8 cellular contexts compared by ENCODE assay signal in genomic region chr19:56637976-56638555, GRCh38. TPM values are rescaled to one million over a fixed set of nuclear protein-coding genes. Genes with fewer than 3 reads are reported as not detected.
DNase-seq lines count a peak whose midpoint lies in the region; ATAC-seq and TF ChIP-seq lines count a peak whose summit lies in the region.

No MANE protein-coding gene starts in this region.

- no peaks in the 10 kb centered on the region for H3K79me1 ChIP-seq in neuronal stem cell (ENCODE audit: low read depth, low read length)

- no peak overlapping the region for H3K18ac ChIP-seq in neuronal stem cell (ENCODE audit: low read length)

- no peak overlapping the region for H3K27ac Mint-ChIP-seq in activated CD4-positive, alpha-beta T cell treated with anti-CD3 and anti-CD28 coated beads, Interleukin-2, amount 10 ng/mL, durations not matched to agents 24 days and 14 days

- no peak overlapping the region for H3K4me2 ChIP-seq in neuronal stem cell (ENCODE audit: insufficient read depth, low read length, poor library complexity, severe bottlenecking)

- no peak overlapping the region for H2AK5ac ChIP-seq in neuronal stem cell (ENCODE audit: low read depth, low read length)

- no peak overlapping the region for H2BK5ac ChIP-seq in neuronal stem cell (ENCODE audit: low read length)

- TF ChIP-seq CTCF in AG04450 (IDR thresholded peaks at IDR 0.05; ENCODE audit: low read depth, low read length): no peak

- peaks cover 20% of the 10 kb centered on the region for H3K9me3 Mint-ChIP-seq in activated CD4-positive, alpha-beta T cell treated with anti-CD3 and anti-CD28 coated beads, Interleukin-2, amount 10 ng/mL, durations not matched to agents 24 days and 14 days

- H2AFZ ChIP-seq in neuronal stem cell (ENCODE audit: low read length): no peak overlapping the region

- no peak overlapping the region for H3K14ac ChIP-seq in neuronal stem cell (ENCODE audit: low read length)

- no peak overlapping the region for H3K4me3 ChIP-seq in AG04450 (ENCODE audit: low read depth, low read length)
- no peak overlapping the region for H3K4me3 ChIP-seq in neuronal stem cell (ENCODE audit: low read length in 2 of 2)

- no peaks in the 10 kb centered on the region for H3K27me3 ChIP-seq in AG04450 (ENCODE audit: control insufficient read depth, insufficient read depth, low read length)
- peaks cover 0 to 3% (median 0%) of the 10 kb centered on the region in 3 experiments for H3K27me3 ChIP-seq in neuronal stem cell (ENCODE audit: control insufficient read depth in 3 of 3, insufficient read depth in 3 of 3, low read depth in 1 of 3, low read length in 3 of 3)

- peaks cover 58% of the 10 kb centered on the region for H3K9me3 ChIP-seq in AG04450 (ENCODE audit: control insufficient read depth, insufficient read depth, low read length)
- H3K9me3 ChIP-seq in neuronal stem cell (replicated peaks in 1 of 2; ENCODE audit: control insufficient read depth in 2 of 2, insufficient read depth in 1 of 2, low read depth in 1 of 2, low read length in 2 of 2): peaks cover 10 to 14% of the 10 kb centered on the region in 2 donors

- POLR2A ChIA-PET in AG04450 (lab: Yijun Ruan, JAX): interaction anchor here (0.5 kb wide), 1 partner anchor 995 kb away, joined by 4 read pairs; the partner anchor contains the start of gene ZNF211

- no peak overlapping the region for H4K8ac ChIP-seq in neuronal stem cell (ENCODE audit: low read depth, low read length)

- H3K9ac ChIP-seq in neuronal stem cell (ENCODE audit: low read depth, low read length, poor library complexity): no peak overlapping the region

- no peaks in the 10 kb centered on the region for H3K4me1 ChIP-seq in neuronal stem cell (ENCODE audit: control insufficient read depth in 2 of 2, insufficient read depth in 1 of 2, low read depth in 1 of 2, low read length in 2 of 2)

- H4K91ac ChIP-seq in neuronal stem cell (ENCODE audit: low read depth, low read length, poor library complexity): no peak overlapping the region

- CTCF ChIA-PET in AG04450 (lab: Charles Lee): no interaction called here

- no peak overlapping the region for H2BK120ac ChIP-seq in neuronal stem cell (ENCODE audit: low read depth, low read length)

- H3K23ac ChIP-seq in neuronal stem cell (ENCODE audit: low read depth, low read length, poor library complexity): no peak overlapping the region

- intact Hi-C loops in activated CD4-positive, alpha-beta T cell treated with anti-CD3 and anti-CD28 coated beads, Interleukin-2, amount 10 ng/mL, durations not matched to agents 24 days and 14 days (cut with micrococcal nuclease): no loop called here

- peak; percentile 21 for DNase-seq in AG04450 (ENCODE audit: low read depth, low spot score)
- DNase-seq in HT-29 (ENCODE audit: low spot score): peak; percentile 69
- peak; percentile 82 for DNase-seq in activated CD4-positive, alpha-beta T cell treated with anti-CD3 and anti-CD28 coated beads, Interleukin-2, amount 10 ng/mL, durations not matched to agents 24 days and 14 days
- peak; percentile 9 for DNase-seq in foreskin melanocyte
- peak; percentile 90 for DNase-seq in neuronal stem cell (ENCODE audit: low spot score)
- DNase-seq in SKM-1 (lab: John Stamatoyannopoulos, UW; ENCODE audit: unreplicated experiment): no peak
- no peak for DNase-seq in NCI-H1105 (lab: John Stamatoyannopoulos, UW)

- H3K36me3 Mint-ChIP-seq in activated CD4-positive, alpha-beta T cell treated with anti-CD3 and anti-CD28 coated beads, Interleukin-2, amount 10 ng/mL, durations not matched to agents 24 days and 14 days (ENCODE audit: low read depth): peaks cover 3% of the 10 kb centered on the region

- H2BK15ac ChIP-seq in neuronal stem cell (ENCODE audit: low read length): no peak overlapping the region

- H3K4ac ChIP-seq in neuronal stem cell (ENCODE audit: low read length): no peak overlapping the region

- H3K4me1 Mint-ChIP-seq in activated CD4-positive, alpha-beta T cell treated with anti-CD3 and anti-CD28 coated beads, Interleukin-2, amount 10 ng/mL, durations not matched to agents 24 days and 14 days: no peaks in the 10 kb centered on the region

- H3K27me3 Mint-ChIP-seq in activated CD4-positive, alpha-beta T cell treated with anti-CD3 and anti-CD28 coated beads, Interleukin-2, amount 10 ng/mL, durations not matched to agents 24 days and 14 days: no peaks in the 10 kb centered on the region

- H3K4me3 Mint-ChIP-seq in activated CD4-positive, alpha-beta T cell treated with anti-CD3 and anti-CD28 coated beads, Interleukin-2, amount 10 ng/mL, durations not matched to agents 24 days and 14 days: no peak overlapping the region

- H3K27ac ChIP-seq in AG04450 (ENCODE audit: low read depth, low read length): no peak overlapping the region
- H3K27ac ChIP-seq in neuronal stem cell (replicated peaks; ENCODE audit: low read length): no peak overlapping the region

- no peak overlapping the region for H2BK12ac ChIP-seq in neuronal stem cell (ENCODE audit: low read length)

- no CpG with 5 or more reads among the region's 21 CpGs for WGBS in neuronal stem cell (ENCODE audit: extremely low coverage in 2 of 2, insufficient read length in 2 of 2, insufficient replicate concordance in 1 of 2), 2 donors

- ATAC-seq in GM19452 (IDR thresholded peaks at IDR 0.05; ENCODE audit: unreplicated experiment): no peak

- no peaks in the 10 kb centered on the region for H3K36me3 ChIP-seq in neuronal stem cell (replicated peaks in 1 of 2; ENCODE audit: control insufficient read depth in 2 of 2, insufficient read depth in 2 of 2, low read length in 2 of 2)

RNA-seq across cellular contexts. Expression of gene SMIM17, which starts 4.9 kb away (rescaled TPM):
- 0.17 and 0.20 TPM in 2 replicates for polyA plus RNA-seq in AG04450 (2011; rRNA removed)
- polyA minus RNA-seq in AG04450 (2011; rRNA and poly(A)+ RNA removed): not detected in 2 replicates
- total RNA-seq in HT-29 (2014; rRNA removed; shearing (Covaris generic)): not detected in 2 replicates
- 0.19 TPM in 1 of 2 replicates, not detected in the other for total RNA-seq in activated CD4-positive, alpha-beta T cell treated with anti-CD3 and anti-CD28 coated beads, Interleukin-2, amount 10 ng/mL, durations not matched to agents 24 days and 14 days
- 0.81 TPM for polyA plus RNA-seq in neuronal stem cell (2013, experiment 1 of 2)
- polyA plus RNA-seq in neuronal stem cell (2013, experiment 2 of 2): 0.90 TPM

RNA-seq across cellular contexts. Expression of gene ZNF835, which starts 33.5 kb away (rescaled TPM):
- polyA plus RNA-seq in AG04450 (2011; rRNA removed): not detected in 2 replicates
- polyA minus RNA-seq in AG04450 (2011; rRNA and poly(A)+ RNA removed): not detected in 2 replicates
- not detected in 2 replicates for total RNA-seq in HT-29 (2014; rRNA removed; shearing (Covaris generic))
- total RNA-seq in activated CD4-positive, alpha-beta T cell treated with anti-CD3 and anti-CD28 coated beads, Interleukin-2, amount 10 ng/mL, durations not matched to agents 24 days and 14 days: 0.40 and 0.43 TPM in 2 replicates
- 4.6 TPM for polyA plus RNA-seq in neuronal stem cell (2013, experiment 1 of 2)
- 4.0 TPM for polyA plus RNA-seq in neuronal stem cell (2013, experiment 2 of 2)

RNA-seq across cellular contexts. Expression of gene ZNF71, which starts 43.0 kb away (rescaled TPM):
- polyA plus RNA-seq in AG04450 (2011; rRNA removed): 4.7 and 6.4 TPM in 2 replicates
- 6.8 and 8.3 TPM in 2 replicates for polyA minus RNA-seq in AG04450 (2011; rRNA and poly(A)+ RNA removed)
- not detected in 2 replicates for total RNA-seq in HT-29 (2014; rRNA removed; shearing (Covaris generic))
- total RNA-seq in activated CD4-positive, alpha-beta T cell treated with anti-CD3 and anti-CD28 coated beads, Interleukin-2, amount 10 ng/mL, durations not matched to agents 24 days and 14 days: 4.2 and 5.2 TPM in 2 replicates
- polyA plus RNA-seq in neuronal stem cell (2013, experiment 1 of 2): 12.7 TPM
- 12.8 TPM for polyA plus RNA-seq in neuronal stem cell (2013, experiment 2 of 2)

Comparison
In these comparisons a context has a peak if more than half of its experiments do, and no peak if none do; other contexts are left out.
1. DNase-seq: peak in AG04450 (single experiment), HT-29 (single experiment), activated CD4-positive, alpha-beta T cell treated with anti-CD3 and anti-CD28 coated beads, Interleukin-2, amount 10 ng/mL, durations not matched to agents 24 days and 14 days (single experiment), foreskin melanocyte (single experiment) and neuronal stem cell (single experiment); none in SKM-1 (single experiment) and NCI-H1105 (single experiment).